In genomic region chr1:104295516-104295915, GRCh38 we compare ENCODE assay signal across 22 cellular contexts.
DNase-seq lines count a peak whose midpoint lies in the region; ATAC-seq lines count a peak whose summit lies in the region.
"Had no signal": no experiment of that assay in that cellular context is flagged by ENCODE, and none has a peak within 500 bp of the region (broad histone marks: within the 10 kb centered on the region; RNA-seq: fewer than 3 reads in every experiment).

No MANE protein-coding gene starts in this region.

- DNase-seq in NCI-H1436 (lab: John Stamatoyannopoulos, UW) (peak; percentile 5), NCI-H1436 treated with DMSO at 0.1 percent for 48 hours (lab: John Stamatoyannopoulos, UW) (no peak), NCI-H2081 treated with DMSO at 0.1 percent for 48 hours (lab: John Stamatoyannopoulos, UW) (peak; percentile 1), NCI-H748 treated with DMSO at 0.1 percent for 48 hours (lab: John Stamatoyannopoulos, UW) (peak; percentile 22), posterior vena cava (ENCODE audit: low spot score) (no peak), retina (no peak)
- DNase-seq: 8988T; AML-193; DMS53; GDM1; MG63; NCI-H187; NCI-H2107; NCI-H226; NCI-H510A treated with DMSO at 0.1 percent for 48 hours; NK-92 treated with Interleukin-12 subunit alpha and Interleukin-12 subunit beta, amount 100 ng/mL, for 24 hours; SHP77 treated with DMSO at 0.1 percent for 48 hours; T-cell had no signal

- ATAC-seq in GM19397 (IDR thresholded peaks at IDR 0.05; ENCODE audit: unreplicated experiment) (no peak), GM18517 (IDR thresholded peaks at IDR 0.05; ENCODE audit: unreplicated experiment) (no peak)
- ATAC-seq: HepG2, K562, T-cell had no signal

- intact Hi-C loops in posterior vena cava (cut with DNase I) = no loop called here

Comparison
In these comparisons a context has a peak if more than half of its experiments do, and no peak if none do; other contexts are left out.
1. DNase-seq: peak in NCI-H1436 (single experiment), NCI-H2081 treated with DMSO at 0.1 percent for 48 hours (single experiment) and NCI-H748 treated with DMSO at 0.1 percent for 48 hours (single experiment); none in NCI-H1436 treated with DMSO at 0.1 percent for 48 hours (single experiment), posterior vena cava (single experiment) and retina (single experiment).